ENCODE assay signal across 27 cellular contexts in genomic region chr7:53657586-53657985, GRCh38.
"Had no signal": no experiment of that assay in that cellular context is flagged by ENCODE, and none has a peak within 500 bp of the region (broad histone marks: within the 10 kb centered on the region; RNA-seq: fewer than 3 reads in every experiment).

No MANE protein-coding gene starts in this region.

- ATAC-seq: gastrocnemius medialis; left lobe of liver; mucosa of descending colon; natural killer cell treated with Interleukin-12 subunit alpha and Interleukin-12 subunit beta and Interleukin-15 and Interleukin-18, amount 100 ng/mL, for 72 hours; right lobe of liver; stimulated activated naive CD8-positive, alpha-beta T cell treated with anti-CD3 and anti-CD28 coated beads, Interleukin-15, amount 100 ng/mL, for 72 hours had no signal

- H3K9ac ChIP-seq: parathyroid adenoma had no signal

- H3K36me3 Mint-ChIP-seq: mesothelial cell of epicardium; naive B cell; natural killer cell treated with Interleukin-12 subunit alpha and Interleukin-12 subunit beta and Interleukin-15 and Interleukin-18, amount 100 ng/mL, for 72 hours had no signal

- H3K4me3 ChIP-seq: dorsolateral prefrontal cortex, gastrocnemius medialis, lung, mucosa of descending colon, right lobe of liver, suprapubic skin, transverse colon, vagina had no signal

- H3K27ac ChIP-seq: dorsolateral prefrontal cortex, gastrocnemius medialis, neutrophil, parathyroid adenoma, right lobe of liver, suprapubic skin, transverse colon, vagina had no signal

- H3K9me3 ChIP-seq: gastrocnemius medialis, mucosa of descending colon, neutrophil, right lobe of liver, vagina had no signal

- H2AFZ ChIP-seq: parathyroid adenoma had no signal

- H3K4me1 ChIP-seq: gastrocnemius medialis, parathyroid adenoma, right lobe of liver, suprapubic skin, transverse colon, vagina had no signal

- H3K4me1 Mint-ChIP-seq: endodermal cell; mesothelial cell of epicardium; naive B cell; neural crest cell; stimulated activated naive CD8-positive, alpha-beta T cell treated with anti-CD3 and anti-CD28 coated beads, Interleukin-15, amount 100 ng/mL, for 72 hours had no signal

- H3K4me3 Mint-ChIP-seq: endodermal cell; mesothelial cell of epicardium; naive B cell; natural killer cell treated with Interleukin-12 subunit alpha and Interleukin-12 subunit beta and Interleukin-15 and Interleukin-18, amount 100 ng/mL, for 72 hours; neural crest cell; stimulated activated naive CD8-positive, alpha-beta T cell treated with anti-CD3 and anti-CD28 coated beads, Interleukin-15, amount 100 ng/mL, for 72 hours had no signal

- H3K9me3 Mint-ChIP-seq: endodermal cell had no signal

- DNase-seq: dorsolateral prefrontal cortex; effector CD4-positive, alpha-beta T cell; erythroblast; gastrocnemius medialis; head of caudate nucleus; kidney; mesenchymal stem cell; mucosa of descending colon; naive B cell; right lobe of liver; small intestine; stimulated activated CD4-positive, alpha-beta T cell treated with anti-CD3 and anti-CD28 coated beads, Interleukin-15, amount 100 ng/mL, for 24 hours; stimulated activated CD4-positive, alpha-beta T cell treated with anti-CD3 and anti-CD28 coated beads, Interleukin-2, amount 100 ng/mL, for 48 hours; stimulated activated naive CD4-positive, alpha-beta T cell; stimulated activated naive CD8-positive, alpha-beta T cell treated with anti-CD3 and anti-CD28 coated beads, Interleukin-15, amount 100 ng/mL, for 72 hours; transverse colon had no signal

- H3K27me3 Mint-ChIP-seq: naive B cell; natural killer cell treated with Interleukin-12 subunit alpha and Interleukin-12 subunit beta and Interleukin-15 and Interleukin-18, amount 100 ng/mL, for 72 hours; progenitor cell of endocrine pancreas; stimulated activated naive CD8-positive, alpha-beta T cell treated with anti-CD3 and anti-CD28 coated beads, Interleukin-15, amount 100 ng/mL, for 72 hours had no signal

- H3K27me3 ChIP-seq: dorsolateral prefrontal cortex, gastrocnemius medialis, neutrophil, right lobe of liver, suprapubic skin, transverse colon, vagina had no signal

- H3K79me2 ChIP-seq: parathyroid adenoma had no signal

- H3K27ac Mint-ChIP-seq: endodermal cell; mesothelial cell of epicardium; naive B cell; natural killer cell treated with Interleukin-12 subunit alpha and Interleukin-12 subunit beta and Interleukin-15 and Interleukin-18, amount 100 ng/mL, for 72 hours; progenitor cell of endocrine pancreas; stimulated activated naive CD8-positive, alpha-beta T cell treated with anti-CD3 and anti-CD28 coated beads, Interleukin-15, amount 100 ng/mL, for 72 hours had no signal

- H3K36me3 ChIP-seq: gastrocnemius medialis, neutrophil, right lobe of liver, suprapubic skin, transverse colon, vagina had no signal
